ENCODE assay signal across 19 cellular contexts in the genomic region with DNA sequence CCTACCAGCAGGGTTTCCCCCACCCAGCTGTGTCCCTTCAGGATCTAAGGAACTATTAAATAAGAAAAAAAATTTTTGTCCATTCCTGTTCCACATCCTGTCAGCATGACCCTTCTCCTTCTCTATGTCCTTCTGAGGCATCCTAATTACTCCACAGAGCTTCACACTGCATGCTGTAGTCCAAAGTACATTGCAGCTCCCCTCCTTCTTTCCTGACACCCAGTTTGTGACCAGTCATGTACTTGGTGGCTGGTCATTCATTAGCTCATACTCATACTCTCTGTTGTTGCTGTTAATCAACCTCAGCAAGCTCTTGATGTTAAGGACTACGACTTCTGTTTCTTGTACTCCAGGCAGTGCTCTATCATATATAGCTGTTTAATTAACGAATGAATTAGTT. TPM values are rescaled to one million over a fixed set of nuclear protein-coding genes. Genes with fewer than 3 reads are reported as not detected.
DNase-seq lines count a peak whose midpoint lies in the region; ATAC-seq and TF ChIP-seq lines count a peak whose summit lies in the region.
"Had no signal": no experiment of that assay in that cellular context is flagged by ENCODE, and none has a peak within 500 bp of the region (broad histone marks: within the 10 kb centered on the region; RNA-seq: fewer than 3 reads in every experiment).

No MANE protein-coding gene starts in this region.

- no TSS peak for BruUV-seq in Caco-2 (replicated peaks; lab: Mats Ljungman, UMichigan)

- no peak overlapping the region for H3K4me3 ChIP-seq in Caco-2 (ENCODE audit: low read depth, low read length)
- H3K4me3 ChIP-seq: BLaER1 had no signal

- in situ Hi-C loops in KBM-7 (cut with MboI; ENCODE audit: low pct_unique_long_range_greater_than_20kb, low sequenced_read_pairs), result no loop called here

- H3K36me3 ChIP-seq in Caco-2 (ENCODE audit: control insufficient read depth, insufficient read depth, low read length), result no peaks in the 10 kb centered on the region
- H3K36me3 ChIP-seq: BLaER1 had no signal

- peaks cover 8% of the 10 kb centered on the region for H3K4me1 Mint-ChIP-seq in Caco-2 (ENCODE audit: low read depth, unreplicated experiment)
- H3K4me1 Mint-ChIP-seq: CD4-positive, alpha-beta memory T cell; IgD-negative memory B cell had no signal

- H3K27ac Mint-ChIP-seq in Caco-2 (ENCODE audit: unreplicated experiment), result no peak overlapping the region
- H3K27ac Mint-ChIP-seq: CD4-positive, alpha-beta memory T cell; HFFc6; IgD-negative memory B cell had no signal

- no peaks in the 10 kb centered on the region for H3K27me3 Mint-ChIP-seq in Caco-2 (ENCODE audit: insufficient read depth, unreplicated experiment)

- no peaks in the 10 kb centered on the region for H3K36me3 Mint-ChIP-seq in Caco-2 (ENCODE audit: insufficient read depth, unreplicated experiment)
- H3K36me3 Mint-ChIP-seq: CD14-positive monocyte; CD4-positive, alpha-beta memory T cell; IgD-negative memory B cell had no signal

- POLR2A ChIA-PET in Caco-2 (lab: Charles Lee), result no interaction called here

- H3K4me1 ChIP-seq in Caco-2, result peaks cover 6% of the 10 kb centered on the region; the same call in 1 of the 2 replicates

- no peak for TF ChIP-seq CTCF in Caco-2 (IDR thresholded peaks at IDR 0.05; ENCODE audit: insufficient read depth in 1 of 2, low read depth in 1 of 2, low read length in 1 of 2, severe bottlenecking in 1 of 2, unreplicated experiment in 1 of 2)

- no peak overlapping the region for H3K4me3 Mint-ChIP-seq in Caco-2 (ENCODE audit: unreplicated experiment)
- H3K4me3 Mint-ChIP-seq: CD14-positive monocyte; CD4-positive, alpha-beta memory T cell; HFFc6; IgD-negative memory B cell had no signal

- intact Hi-C loops in Caco-2 (cut with micrococcal nuclease; ENCODE audit: unreplicated experiment) (no loop called here), left colon (cut with DNase I, micrococcal nuclease) (no loop called here)

- H3K27me3 ChIP-seq in Caco-2 (replicated peaks; ENCODE audit: control insufficient read depth, insufficient read depth, low read length), result no peaks in the 10 kb centered on the region
- H3K27me3 ChIP-seq: BLaER1 had no signal

- CTCF ChIA-PET in Caco-2 (lab: Charles Lee), result no interaction called here

- no peaks in the 10 kb centered on the region for H3K9me3 ChIP-seq in Caco-2
- H3K9me3 ChIP-seq: BLaER1 had no signal

- H3K9me3 Mint-ChIP-seq in Caco-2 (ENCODE audit: unreplicated experiment), result peaks cover 13% of the 10 kb centered on the region
- H3K9me3 Mint-ChIP-seq: HFFc6 had no signal

- peak; percentile 11 to 39 for DNase-seq in Caco-2
- peak; percentile 23 for DNase-seq in HuH-7 (ENCODE audit: low spot score)
- no peak for DNase-seq in left colon
- peak; percentile 47 for DNase-seq in renal cortical epithelial cell (ENCODE audit: low read depth)
- DNase-seq in hippocampal formation (lab: John Stamatoyannopoulos, UW), result no peak
- no peak for DNase-seq in KBM-7
- DNase-seq: 8988T; CD4-positive, alpha-beta memory T cell; DMS 273 treated with DMSO at 0.1 percent for 48 hours; GDM1; GOT3; H7; HFFc6; KG1 had no signal

- peak; percentile 37 for ATAC-seq in left colon
- no peak for ATAC-seq in GM19395 (IDR thresholded peaks at IDR 0.05; ENCODE audit: unreplicated experiment)
- ATAC-seq: HCT116 had no signal

RNA-seq across cellular contexts. Expression of a gene that starts 2.4 kb away (rescaled TPM):
- total RNA-seq in Caco-2 (2022) (0.25 and 0.37 TPM in 2 replicates), left colon (1 to 10 TPM; 2.1 to 3.9 TPM), renal cortical epithelial cell (0.65 and 1.7 TPM in 2 replicates)
- total RNA-seq: CD4-positive, alpha-beta memory T cell had no signal

Comparison
In these comparisons a context has a peak if more than half of its experiments do, and no peak if none do; other contexts are left out.
1. DNase-seq: peak in Caco-2 (2 of 2), HuH-7 (single experiment) and renal cortical epithelial cell (single experiment); none in left colon (0 of 2), hippocampal formation (0 of 2) and KBM-7 (single experiment).